In the genomic region with DNA sequence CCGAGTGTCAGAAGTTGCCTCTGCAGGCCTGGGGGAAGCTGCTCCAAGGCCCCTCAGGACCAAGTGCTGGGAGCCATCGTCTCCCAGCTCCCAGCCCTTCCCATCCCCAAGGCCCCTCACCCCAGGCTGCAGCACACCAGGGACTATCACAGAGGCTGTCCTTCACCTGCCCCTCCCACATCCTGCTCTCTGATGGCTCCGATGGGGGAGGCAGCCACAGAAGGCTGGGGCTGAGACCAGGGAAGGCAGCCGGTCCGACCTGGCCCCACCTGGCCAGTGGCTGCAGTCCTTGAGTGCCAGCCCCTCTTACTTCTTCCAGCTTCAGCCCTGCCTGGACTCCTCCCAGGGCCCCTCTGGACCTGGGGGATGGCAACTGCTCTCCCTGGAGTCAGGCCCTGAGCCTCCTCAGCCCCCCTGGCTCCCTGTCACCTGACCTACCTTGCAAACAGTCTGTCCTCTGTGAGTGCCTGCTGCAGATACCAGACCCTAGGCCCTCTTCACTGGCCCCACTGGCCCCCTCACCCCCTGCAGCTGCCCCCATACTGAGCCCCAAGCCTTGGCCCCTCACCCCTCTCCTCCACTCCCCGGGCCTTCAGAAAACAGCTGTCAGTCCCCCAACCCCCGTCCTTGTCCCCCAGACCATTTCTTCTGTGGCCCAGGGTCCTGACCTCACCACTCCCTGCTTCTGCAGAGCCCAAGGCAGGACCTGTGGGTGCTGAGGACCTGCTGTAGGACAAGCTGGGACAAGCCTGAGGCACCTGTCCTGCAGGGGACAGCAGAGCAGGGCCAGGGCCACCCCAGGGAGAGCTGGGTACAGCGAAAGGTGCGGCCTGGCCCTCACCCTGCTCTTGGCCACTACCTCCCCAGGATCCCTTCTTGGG, we compare ENCODE assay signal across 4 cellular contexts.
TF ChIP-seq lines count a peak whose summit lies in the region.

No MANE protein-coding gene starts in this region.

TF ChIP-seq in HCT116, 20 proteins besides CTCF, POLR2A, EP300 and RAD21:
- TF ChIP-seq, protein P1, sequence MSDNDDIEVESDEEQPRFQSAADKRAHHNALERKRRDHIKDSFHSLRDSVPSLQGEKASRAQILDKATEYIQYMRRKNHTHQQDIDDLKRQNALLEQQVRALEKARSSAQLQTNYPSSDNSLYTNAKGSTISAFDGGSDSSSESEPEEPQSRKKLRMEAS (IDR thresholded peaks at IDR 0.05), result no peak
- TF ChIP-seq POLR2AphosphoS5 (IDR thresholded peaks at IDR 0.05; ENCODE audit: low read depth, low read length) (no peak), EGR1 (IDR thresholded peaks at IDR 0.05; ENCODE audit: low read depth) (no peak), CBX3 (IDR thresholded peaks at IDR 0.05; ENCODE audit: low read depth) (no peak), JUND (IDR thresholded peaks at IDR 0.05) (no peak), SRF (IDR thresholded peaks at IDR 0.05; ENCODE audit: low read depth) (no peak), FOSL1 (IDR thresholded peaks at IDR 0.05; ENCODE audit: low read depth) (no peak), SP1 (IDR thresholded peaks at IDR 0.05; ENCODE audit: low read depth) (no peak)
TF ChIP-seq in HCT116: peak in this region for 0.

TF ChIP-seq in K562, 482 proteins besides CTCF, POLR2A, EP300 and RAD21:
- TF ChIP-seq, protein P2, sequence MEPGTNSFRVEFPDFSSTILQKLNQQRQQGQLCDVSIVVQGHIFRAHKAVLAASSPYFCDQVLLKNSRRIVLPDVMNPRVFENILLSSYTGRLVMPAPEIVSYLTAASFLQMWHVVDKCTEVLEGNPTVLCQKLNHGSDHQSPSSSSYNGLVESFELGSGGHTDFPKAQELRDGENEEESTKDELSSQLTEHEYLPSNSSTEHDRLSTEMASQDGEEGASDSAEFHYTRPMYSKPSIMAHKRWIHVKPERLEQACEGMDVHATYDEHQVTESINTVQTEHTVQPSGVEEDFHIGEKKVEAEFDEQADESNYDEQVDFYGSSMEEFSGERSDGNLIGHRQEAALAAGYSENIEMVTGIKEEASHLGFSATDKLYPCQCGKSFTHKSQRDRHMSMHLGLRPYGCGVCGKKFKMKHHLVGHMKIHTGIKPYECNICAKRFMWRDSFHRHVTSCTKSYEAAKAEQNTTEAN (CRISPR knock-in tag; IDR thresholded peaks at IDR 0.05), result no peak
- no peak for TF ChIP-seq NFE2 (IDR thresholded peaks at IDR 0.05; ENCODE audit: low read depth)
- no peak for TF ChIP-seq ZNF431 (CRISPR knock-in tag; IDR thresholded peaks at IDR 0.05)
- TF ChIP-seq, protein P3, sequence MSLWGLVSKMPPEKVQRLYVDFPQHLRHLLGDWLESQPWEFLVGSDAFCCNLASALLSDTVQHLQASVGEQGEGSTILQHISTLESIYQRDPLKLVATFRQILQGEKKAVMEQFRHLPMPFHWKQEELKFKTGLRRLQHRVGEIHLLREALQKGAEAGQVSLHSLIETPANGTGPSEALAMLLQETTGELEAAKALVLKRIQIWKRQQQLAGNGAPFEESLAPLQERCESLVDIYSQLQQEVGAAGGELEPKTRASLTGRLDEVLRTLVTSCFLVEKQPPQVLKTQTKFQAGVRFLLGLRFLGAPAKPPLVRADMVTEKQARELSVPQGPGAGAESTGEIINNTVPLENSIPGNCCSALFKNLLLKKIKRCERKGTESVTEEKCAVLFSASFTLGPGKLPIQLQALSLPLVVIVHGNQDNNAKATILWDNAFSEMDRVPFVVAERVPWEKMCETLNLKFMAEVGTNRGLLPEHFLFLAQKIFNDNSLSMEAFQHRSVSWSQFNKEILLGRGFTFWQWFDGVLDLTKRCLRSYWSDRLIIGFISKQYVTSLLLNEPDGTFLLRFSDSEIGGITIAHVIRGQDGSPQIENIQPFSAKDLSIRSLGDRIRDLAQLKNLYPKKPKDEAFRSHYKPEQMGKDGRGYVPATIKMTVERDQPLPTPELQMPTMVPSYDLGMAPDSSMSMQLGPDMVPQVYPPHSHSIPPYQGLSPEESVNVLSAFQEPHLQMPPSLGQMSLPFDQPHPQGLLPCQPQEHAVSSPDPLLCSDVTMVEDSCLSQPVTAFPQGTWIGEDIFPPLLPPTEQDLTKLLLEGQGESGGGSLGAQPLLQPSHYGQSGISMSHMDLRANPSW (CRISPR knock-in tag; IDR thresholded peaks at IDR 0.05), result no peak
- TF ChIP-seq, protein P4, sequence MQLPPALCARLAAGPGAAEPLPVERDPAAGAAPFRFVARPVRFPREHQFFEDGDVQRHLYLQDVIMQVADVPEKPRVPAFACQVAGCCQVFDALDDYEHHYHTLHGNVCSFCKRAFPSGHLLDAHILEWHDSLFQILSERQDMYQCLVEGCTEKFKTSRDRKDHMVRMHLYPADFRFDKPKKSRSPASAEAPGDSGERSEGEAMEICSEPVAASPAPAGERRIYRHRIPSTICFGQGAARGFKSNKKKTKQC (CRISPR knock-in tag; IDR thresholded peaks at IDR 0.05), result no peak
- no peak for TF ChIP-seq CHD4 (IDR thresholded peaks at IDR 0.05; ENCODE audit: insufficient read depth, insufficient replicate concordance, low read depth, low read length, poor library complexity, severe bottlenecking)
- TF ChIP-seq NFXL1 (CRISPR knock-in tag; IDR thresholded peaks at IDR 0.05), result no peak
- TF ChIP-seq, protein P5, sequence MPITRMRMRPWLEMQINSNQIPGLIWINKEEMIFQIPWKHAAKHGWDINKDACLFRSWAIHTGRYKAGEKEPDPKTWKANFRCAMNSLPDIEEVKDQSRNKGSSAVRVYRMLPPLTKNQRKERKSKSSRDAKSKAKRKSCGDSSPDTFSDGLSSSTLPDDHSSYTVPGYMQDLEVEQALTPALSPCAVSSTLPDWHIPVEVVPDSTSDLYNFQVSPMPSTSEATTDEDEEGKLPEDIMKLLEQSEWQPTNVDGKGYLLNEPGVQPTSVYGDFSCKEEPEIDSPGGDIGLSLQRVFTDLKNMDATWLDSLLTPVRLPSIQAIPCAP (CRISPR knock-in tag; IDR thresholded peaks at IDR 0.05; ENCODE audit: borderline replicate concordance), result no peak
- TF ChIP-seq YBX1 (IDR thresholded peaks at IDR 0.05), result no peak

TF ChIP-seq in SK-N-SH treated with all-trans-retinoic acid at 6 μM for 48 hours, 23 proteins besides CTCF, POLR2A, EP300 and RAD21:
- TF ChIP-seq, protein P6, sequence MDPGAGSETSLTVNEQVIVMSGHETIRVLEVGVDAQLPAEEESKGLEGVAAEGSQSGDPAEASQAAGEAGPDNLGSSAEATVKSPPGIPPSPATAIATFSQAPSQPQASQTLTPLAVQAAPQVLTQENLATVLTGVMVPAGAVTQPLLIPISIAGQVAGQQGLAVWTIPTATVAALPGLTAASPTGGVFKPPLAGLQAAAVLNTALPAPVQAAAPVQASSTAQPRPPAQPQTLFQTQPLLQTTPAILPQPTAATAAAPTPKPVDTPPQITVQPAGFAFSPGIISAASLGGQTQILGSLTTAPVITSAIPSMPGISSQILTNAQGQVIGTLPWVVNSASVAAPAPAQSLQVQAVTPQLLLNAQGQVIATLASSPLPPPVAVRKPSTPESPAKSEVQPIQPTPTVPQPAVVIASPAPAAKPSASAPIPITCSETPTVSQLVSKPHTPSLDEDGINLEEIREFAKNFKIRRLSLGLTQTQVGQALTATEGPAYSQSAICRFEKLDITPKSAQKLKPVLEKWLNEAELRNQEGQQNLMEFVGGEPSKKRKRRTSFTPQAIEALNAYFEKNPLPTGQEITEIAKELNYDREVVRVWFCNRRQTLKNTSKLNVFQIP (CRISPR knock-in tag; IDR thresholded peaks at IDR 0.05; ENCODE audit: borderline replicate concordance, low read depth), result no peak
- no peak for TF ChIP-seq BACH2 (CRISPR knock-in tag; IDR thresholded peaks at IDR 0.05; ENCODE audit: borderline replicate concordance)
- no peak for TF ChIP-seq OSR1 (CRISPR knock-in tag; IDR thresholded peaks at IDR 0.05)
- no peak for TF ChIP-seq ESRRG (CRISPR knock-in tag; IDR thresholded peaks at IDR 0.05)
- TF ChIP-seq, protein P7, sequence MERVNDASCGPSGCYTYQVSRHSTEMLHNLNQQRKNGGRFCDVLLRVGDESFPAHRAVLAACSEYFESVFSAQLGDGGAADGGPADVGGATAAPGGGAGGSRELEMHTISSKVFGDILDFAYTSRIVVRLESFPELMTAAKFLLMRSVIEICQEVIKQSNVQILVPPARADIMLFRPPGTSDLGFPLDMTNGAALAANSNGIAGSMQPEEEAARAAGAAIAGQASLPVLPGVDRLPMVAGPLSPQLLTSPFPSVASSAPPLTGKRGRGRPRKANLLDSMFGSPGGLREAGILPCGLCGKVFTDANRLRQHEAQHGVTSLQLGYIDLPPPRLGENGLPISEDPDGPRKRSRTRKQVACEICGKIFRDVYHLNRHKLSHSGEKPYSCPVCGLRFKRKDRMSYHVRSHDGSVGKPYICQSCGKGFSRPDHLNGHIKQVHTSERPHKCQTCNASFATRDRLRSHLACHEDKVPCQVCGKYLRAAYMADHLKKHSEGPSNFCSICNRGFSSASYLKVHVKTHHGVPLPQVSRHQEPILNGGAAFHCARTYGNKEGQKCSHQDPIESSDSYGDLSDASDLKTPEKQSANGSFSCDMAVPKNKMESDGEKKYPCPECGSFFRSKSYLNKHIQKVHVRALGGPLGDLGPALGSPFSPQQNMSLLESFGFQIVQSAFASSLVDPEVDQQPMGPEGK (CRISPR knock-in tag; IDR thresholded peaks at IDR 0.05; ENCODE audit: borderline replicate concordance), result no peak
- no peak for TF ChIP-seq ZFP30 (CRISPR knock-in tag; IDR thresholded peaks at IDR 0.05)
- TF ChIP-seq RARB (CRISPR knock-in tag; IDR thresholded peaks at IDR 0.05), result no peak
- TF ChIP-seq GLIS3 (CRISPR knock-in tag; IDR thresholded peaks at IDR 0.05), result no peak
- no peak for TF ChIP-seq ZNF70 (CRISPR knock-in tag; IDR thresholded peaks at IDR 0.05)
- no peak for TF ChIP-seq ZFP3 (CRISPR knock-in tag; IDR thresholded peaks at IDR 0.05)
- TF ChIP-seq ISL1 (CRISPR knock-in tag; IDR thresholded peaks at IDR 0.05), result no peak
- TF ChIP-seq CSDC2 (CRISPR knock-in tag; IDR thresholded peaks at IDR 0.05), result no peak
- TF ChIP-seq ZC3H10 (CRISPR knock-in tag; IDR thresholded peaks at IDR 0.05), result no peak
- TF ChIP-seq, protein P8, sequence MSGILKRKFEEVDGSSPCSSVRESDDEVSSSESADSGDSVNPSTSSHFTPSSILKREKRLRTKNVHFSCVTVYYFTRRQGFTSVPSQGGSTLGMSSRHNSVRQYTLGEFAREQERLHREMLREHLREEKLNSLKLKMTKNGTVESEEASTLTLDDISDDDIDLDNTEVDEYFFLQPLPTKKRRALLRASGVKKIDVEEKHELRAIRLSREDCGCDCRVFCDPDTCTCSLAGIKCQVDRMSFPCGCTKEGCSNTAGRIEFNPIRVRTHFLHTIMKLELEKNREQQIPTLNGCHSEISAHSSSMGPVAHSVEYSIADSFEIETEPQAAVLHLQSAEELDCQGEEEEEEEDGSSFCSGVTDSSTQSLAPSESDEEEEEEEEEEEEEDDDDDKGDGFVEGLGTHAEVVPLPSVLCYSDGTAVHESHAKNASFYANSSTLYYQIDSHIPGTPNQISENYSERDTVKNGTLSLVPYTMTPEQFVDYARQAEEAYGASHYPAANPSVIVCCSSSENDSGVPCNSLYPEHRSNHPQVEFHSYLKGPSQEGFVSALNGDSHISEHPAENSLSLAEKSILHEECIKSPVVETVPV (CRISPR knock-in tag; IDR thresholded peaks at IDR 0.05), result no peak

TF ChIP-seq in WTC11, 78 proteins besides CTCF, POLR2A, EP300 and RAD21 (continues in another document):
- TF ChIP-seq, protein P9, sequence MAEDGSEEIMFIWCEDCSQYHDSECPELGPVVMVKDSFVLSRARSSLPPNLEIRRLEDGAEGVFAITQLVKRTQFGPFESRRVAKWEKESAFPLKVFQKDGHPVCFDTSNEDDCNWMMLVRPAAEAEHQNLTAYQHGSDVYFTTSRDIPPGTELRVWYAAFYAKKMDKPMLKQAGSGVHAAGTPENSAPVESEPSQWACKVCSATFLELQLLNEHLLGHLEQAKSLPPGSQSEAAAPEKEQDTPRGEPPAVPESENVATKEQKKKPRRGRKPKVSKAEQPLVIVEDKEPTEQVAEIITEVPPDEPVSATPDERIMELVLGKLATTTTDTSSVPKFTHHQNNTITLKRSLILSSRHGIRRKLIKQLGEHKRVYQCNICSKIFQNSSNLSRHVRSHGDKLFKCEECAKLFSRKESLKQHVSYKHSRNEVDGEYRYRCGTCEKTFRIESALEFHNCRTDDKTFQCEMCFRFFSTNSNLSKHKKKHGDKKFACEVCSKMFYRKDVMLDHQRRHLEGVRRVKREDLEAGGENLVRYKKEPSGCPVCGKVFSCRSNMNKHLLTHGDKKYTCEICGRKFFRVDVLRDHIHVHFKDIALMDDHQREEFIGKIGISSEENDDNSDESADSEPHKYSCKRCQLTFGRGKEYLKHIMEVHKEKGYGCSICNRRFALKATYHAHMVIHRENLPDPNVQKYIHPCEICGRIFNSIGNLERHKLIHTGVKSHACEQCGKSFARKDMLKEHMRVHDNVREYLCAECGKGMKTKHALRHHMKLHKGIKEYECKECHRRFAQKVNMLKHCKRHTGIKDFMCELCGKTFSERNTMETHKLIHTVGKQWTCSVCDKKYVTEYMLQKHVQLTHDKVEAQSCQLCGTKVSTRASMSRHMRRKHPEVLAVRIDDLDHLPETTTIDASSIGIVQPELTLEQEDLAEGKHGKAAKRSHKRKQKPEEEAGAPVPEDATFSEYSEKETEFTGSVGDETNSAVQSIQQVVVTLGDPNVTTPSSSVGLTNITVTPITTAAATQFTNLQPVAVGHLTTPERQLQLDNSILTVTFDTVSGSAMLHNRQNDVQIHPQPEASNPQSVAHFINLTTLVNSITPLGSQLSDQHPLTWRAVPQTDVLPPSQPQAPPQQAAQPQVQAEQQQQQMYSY (CRISPR knock-in tag; IDR thresholded peaks at IDR 0.05), result no peak
- TF ChIP-seq, protein P10, sequence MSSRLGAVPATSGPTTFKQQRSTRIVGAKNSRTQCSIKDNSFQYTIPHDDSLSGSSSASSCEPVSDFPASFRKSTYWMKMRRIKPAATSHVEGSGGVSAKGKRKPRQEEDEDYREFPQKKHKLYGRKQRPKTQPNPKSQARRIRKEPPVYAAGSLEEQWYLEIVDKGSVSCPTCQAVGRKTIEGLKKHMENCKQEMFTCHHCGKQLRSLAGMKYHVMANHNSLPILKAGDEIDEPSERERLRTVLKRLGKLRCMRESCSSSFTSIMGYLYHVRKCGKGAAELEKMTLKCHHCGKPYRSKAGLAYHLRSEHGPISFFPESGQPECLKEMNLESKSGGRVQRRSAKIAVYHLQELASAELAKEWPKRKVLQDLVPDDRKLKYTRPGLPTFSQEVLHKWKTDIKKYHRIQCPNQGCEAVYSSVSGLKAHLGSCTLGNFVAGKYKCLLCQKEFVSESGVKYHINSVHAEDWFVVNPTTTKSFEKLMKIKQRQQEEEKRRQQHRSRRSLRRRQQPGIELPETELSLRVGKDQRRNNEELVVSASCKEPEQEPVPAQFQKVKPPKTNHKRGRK (CRISPR knock-in tag; IDR thresholded peaks at IDR 0.05; ENCODE audit: borderline replicate concordance), result no peak
- TF ChIP-seq SMAD3 (CRISPR knock-in tag; IDR thresholded peaks at IDR 0.05; ENCODE audit: borderline replicate concordance), result no peak
- TF ChIP-seq, protein P11, sequence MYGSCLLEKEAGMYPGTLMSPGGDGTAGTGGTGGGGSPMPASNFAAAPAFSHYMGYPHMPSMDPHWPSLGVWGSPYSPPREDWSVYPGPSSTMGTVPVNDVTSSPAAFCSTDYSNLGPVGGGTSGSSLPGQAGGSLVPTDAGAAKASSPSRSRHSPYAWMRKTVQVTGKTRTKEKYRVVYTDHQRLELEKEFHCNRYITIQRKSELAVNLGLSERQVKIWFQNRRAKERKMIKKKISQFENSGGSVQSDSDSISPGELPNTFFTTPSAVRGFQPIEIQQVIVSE (CRISPR knock-in tag; IDR thresholded peaks at IDR 0.05; ENCODE audit: borderline replicate concordance), result no peak
- TF ChIP-seq, protein P12, sequence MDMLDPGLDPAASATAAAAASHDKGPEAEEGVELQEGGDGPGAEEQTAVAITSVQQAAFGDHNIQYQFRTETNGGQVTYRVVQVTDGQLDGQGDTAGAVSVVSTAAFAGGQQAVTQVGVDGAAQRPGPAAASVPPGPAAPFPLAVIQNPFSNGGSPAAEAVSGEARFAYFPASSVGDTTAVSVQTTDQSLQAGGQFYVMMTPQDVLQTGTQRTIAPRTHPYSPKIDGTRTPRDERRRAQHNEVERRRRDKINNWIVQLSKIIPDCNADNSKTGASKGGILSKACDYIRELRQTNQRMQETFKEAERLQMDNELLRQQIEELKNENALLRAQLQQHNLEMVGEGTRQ (CRISPR knock-in tag; IDR thresholded peaks at IDR 0.05), result no peak
- TF ChIP-seq, protein P13, sequence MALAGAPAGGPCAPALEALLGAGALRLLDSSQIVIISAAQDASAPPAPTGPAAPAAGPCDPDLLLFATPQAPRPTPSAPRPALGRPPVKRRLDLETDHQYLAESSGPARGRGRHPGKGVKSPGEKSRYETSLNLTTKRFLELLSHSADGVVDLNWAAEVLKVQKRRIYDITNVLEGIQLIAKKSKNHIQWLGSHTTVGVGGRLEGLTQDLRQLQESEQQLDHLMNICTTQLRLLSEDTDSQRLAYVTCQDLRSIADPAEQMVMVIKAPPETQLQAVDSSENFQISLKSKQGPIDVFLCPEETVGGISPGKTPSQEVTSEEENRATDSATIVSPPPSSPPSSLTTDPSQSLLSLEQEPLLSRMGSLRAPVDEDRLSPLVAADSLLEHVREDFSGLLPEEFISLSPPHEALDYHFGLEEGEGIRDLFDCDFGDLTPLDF (CRISPR knock-in tag; IDR thresholded peaks at IDR 0.05), result no peak
